In the genomic region with DNA sequence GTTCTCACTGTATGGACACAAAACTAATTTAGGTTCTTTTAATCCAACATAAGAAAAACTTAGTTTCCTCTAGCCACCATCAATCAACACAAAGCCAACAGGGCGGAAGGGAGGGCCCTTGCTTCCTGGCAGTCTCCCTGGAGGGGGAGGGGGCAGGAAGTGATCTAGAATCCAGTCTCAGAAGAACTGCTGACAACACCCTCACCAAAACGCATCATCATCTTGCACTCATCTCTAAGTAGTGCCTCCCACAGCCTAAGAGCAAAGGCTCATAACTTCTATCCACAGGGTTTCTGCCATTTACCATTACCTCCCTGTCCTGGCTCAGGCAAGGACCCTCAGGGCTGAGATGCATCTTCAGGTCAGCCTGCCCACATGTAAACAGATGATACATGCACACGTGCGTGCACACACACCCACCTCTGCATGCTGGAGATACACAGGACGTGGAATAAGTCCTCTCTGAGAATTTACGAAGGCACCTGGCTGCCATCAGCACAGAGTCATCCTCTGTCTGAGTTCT, we compare ENCODE assay signal across 1 cellular context.
TF ChIP-seq lines count a peak whose summit lies in the region.

No MANE protein-coding gene starts in this region.

TF ChIP-seq in WTC11, 78 proteins besides CTCF, POLR2A, EP300 and RAD21 (continued from another document):
- TF ChIP-seq NR3C1 (CRISPR knock-in tag; conservative IDR thresholded peaks at IDR 0.05; ENCODE audit: low read depth): no peak
